Comparison of ENCODE assay signal across 14 cellular contexts in genomic region chr16:47463771-47464624, GRCh38. TPM values are rescaled to one million over a fixed set of nuclear protein-coding genes. Genes with fewer than 3 reads are reported as not detected.
A peak's percentile ranks its signal among the peaks of the same experiment; 100 is the strongest.
DNase-seq lines count a peak whose midpoint lies in the region; ATAC-seq and TF ChIP-seq lines count a peak whose summit lies in the region.
"Had no signal": no experiment of that assay in that cellular context is flagged by ENCODE, and none has a peak within 500 bp of the region (broad histone marks: within the 10 kb centered on the region; RNA-seq: fewer than 3 reads in every experiment).

No MANE protein-coding gene starts in this region.

- intact Hi-C loops in left ventricle myocardium superior (cut with micrococcal nuclease), result loop anchor here (5.0 kb wide), 1 partner anchor 58 kb away; no protein-coding TSS in a partner anchor

- no peaks in the 10 kb centered on the region for H3K36me3 ChIP-seq in cardiac muscle cell
- peaks cover 39% of the 10 kb centered on the region for H3K36me3 ChIP-seq in RWPE2 (ENCODE audit: low read depth)
- H3K36me3 ChIP-seq in iPS-20b (ENCODE audit: insufficient read depth, low read depth, low read length), result peaks cover 6% of the 10 kb centered on the region; the same call in 1 of the 2 replicates

- TF ChIP-seq CTCF in cardiac muscle cell (IDR thresholded peaks at IDR 0.05; ENCODE audit: low read depth, low read length), result no peak
- TF ChIP-seq CTCF in RWPE2 (IDR thresholded peaks at IDR 0.05; ENCODE audit: poor library complexity, severe bottlenecking), result no peak

- H3K27ac ChIP-seq in cardiac muscle cell, result peak overlapping the region; percentile 91
- peak overlapping the region; percentile 88 for H3K27ac ChIP-seq in RWPE2 (ENCODE audit: poor library complexity, severe bottlenecking)
- H3K27ac ChIP-seq in iPS-20b (ENCODE audit: low read length), result no peak overlapping the region
- peak overlapping the region; percentile 71 for H3K27ac ChIP-seq in substantia nigra (ENCODE audit: low read depth, low read length, poor library complexity, severe bottlenecking)
- H3K27ac ChIP-seq: parathyroid adenoma had no signal

- H3K4me3 ChIP-seq in cardiac muscle cell (peak overlapping the region; percentile 9), RWPE2 (ENCODE audit: severe bottlenecking) (no peak overlapping the region), iPS-20b (ENCODE audit: low read length) (peak overlapping the region; percentile 26; the same call in 1 of the 2 replicates)

- ATAC-seq in left ventricle myocardium superior, result no peak
- ATAC-seq in RWPE2 (ENCODE audit: low read depth), result no peak
- ATAC-seq in HG03025 (IDR thresholded peaks at IDR 0.05; ENCODE audit: low FRiP score, unreplicated experiment), result no peak
- ATAC-seq: activated CD4-positive, alpha-beta T cell treated with anti-CD3 and anti-CD28 coated beads for 36 hours; left colon had no signal

- peak overlapping the region; percentile 40; the same call in 1 of the 2 replicates for H3K9ac ChIP-seq in iPS-20b (ENCODE audit: low read depth, low read length)
- H3K9ac ChIP-seq: parathyroid adenoma had no signal

- H3K4me1 ChIP-seq in cardiac muscle cell (ENCODE audit: low read depth) (peaks cover 77% of the 10 kb centered on the region), RWPE2 (ENCODE audit: insufficient read depth, poor library complexity, severe bottlenecking) (peaks cover 35% of the 10 kb centered on the region), iPS-20b (ENCODE audit: insufficient read depth, low read length) (peaks cover 30% of the 10 kb centered on the region)

- no peaks in the 10 kb centered on the region for H3K9me3 ChIP-seq in cardiac muscle cell (ENCODE audit: low read depth)
- H3K9me3 ChIP-seq in RWPE2 (ENCODE audit: severe bottlenecking), result no peaks in the 10 kb centered on the region
- no peaks in the 10 kb centered on the region for H3K9me3 ChIP-seq in iPS-20b (ENCODE audit: insufficient read depth, low read depth, low read length)

- DNase-seq in cardiac muscle cell (ENCODE audit: low read depth in 1 of 2, low spot score in 1 of 2), result no peak
- DNase-seq in left ventricle myocardium superior, result no peak
- no peak for DNase-seq in RWPE2 (ENCODE audit: low spot score)
- DNase-seq in substantia nigra (lab: John Stamatoyannopoulos, UW), result peak in 10 of 49 donors; percentile 2 to 28 (median 4)
- DNase-seq in central memory CD4-positive, alpha-beta T cell, result no peak
- DNase-seq in HCEC 1CT, result no peak
- DNase-seq: activated CD4-positive, alpha-beta T cell treated with anti-CD3 and anti-CD28 coated beads for 36 hours; H7; left colon; RPMI8226; stimulated activated CD4-positive, alpha-beta T cell treated with anti-CD3 and anti-CD28 coated beads, Interleukin-4, amount 100 ng/mL, for 4 hours had no signal

- H3K27me3 ChIP-seq in cardiac muscle cell (no peaks in the 10 kb centered on the region), RWPE2 (ENCODE audit: insufficient read depth, poor library complexity, severe bottlenecking) (no peaks in the 10 kb centered on the region), iPS-20b (ENCODE audit: insufficient read depth, low read length) (no peaks in the 10 kb centered on the region)

RNA-seq across cellular contexts. Expression of gene PHKB, which starts 2.9 kb away (rescaled TPM):
- total RNA-seq in cardiac muscle cell, result 91.9 and 107 TPM in 2 replicates
- polyA plus RNA-seq in cardiac muscle cell, result 84.2 and 101 TPM in 2 replicates
- total RNA-seq in left ventricle myocardium superior, result 71.0 TPM

RNA-seq across cellular contexts. Expression of gene ITFG1, which starts 3.1 kb away (rescaled TPM):
- total RNA-seq in cardiac muscle cell (44.5 and 50.2 TPM in 2 replicates), left ventricle myocardium superior (64.5 TPM)
- 118 and 134 TPM in 2 replicates for polyA plus RNA-seq in cardiac muscle cell
